ENCODE assay signal across 8 cellular contexts in genomic region chr17:13002761-13003453, GRCh38. TPM values are rescaled to one million over a fixed set of nuclear protein-coding genes. Genes with fewer than 3 reads are reported as not detected.
DNase-seq lines count a peak whose midpoint lies in the region; ATAC-seq and TF ChIP-seq lines count a peak whose summit lies in the region.

No MANE protein-coding gene starts in this region.

- DNase-seq in D341Med (ENCODE audit: low spot score) (peak; percentile 57), Panc1 (ENCODE audit: low read depth, low spot score) (no peak), Right ventricle myocardium inferior (ENCODE audit: missing footprints) (no peak), pons (ENCODE audit: low spot score) (peak; percentile 67)
- peak; percentile 26 for DNase-seq in activated naive CD8-positive, alpha-beta T cell treated with anti-CD3 and anti-CD28 coated beads for 36 hours

- CTCF ChIA-PET in Panc1 (lab: Charles Lee) = interaction anchor here (0.5 kb wide), 1 partner anchor 261 kb away, joined by 5 read pairs; no protein-coding TSS in a partner anchor

- in situ Hi-C loops in Panc1 (cut with HindIII; ENCODE audit: low pct_unique_long_range_greater_than_20kb, low sequenced_read_pairs) = no loop called here

- H3K4me1 ChIP-seq in Panc1 (ENCODE audit: control insufficient read depth, insufficient read depth, low read length) = no peaks in the 10 kb centered on the region

- no peak overlapping the region for H3K27ac ChIP-seq in Panc1 (ENCODE audit: low read length)

- ATAC-seq in HG02623 (IDR thresholded peaks at IDR 0.05; ENCODE audit: unreplicated experiment) = peak; percentile 47
- peak; percentile 92 for ATAC-seq in Panc1
- ATAC-seq in Right ventricle myocardium inferior = peak; percentile 84
- ATAC-seq in GM21723 (IDR thresholded peaks at IDR 0.05; ENCODE audit: unreplicated experiment) = no peak
- ATAC-seq in GM21529 (IDR thresholded peaks at IDR 0.05; ENCODE audit: unreplicated experiment) = no peak

- no peak overlapping the region for H3K4me3 Mint-ChIP-seq in activated naive CD8-positive, alpha-beta T cell treated with anti-CD3 and anti-CD28 coated beads for 36 hours

- H3K9me3 ChIP-seq in Panc1 (ENCODE audit: control insufficient read depth, insufficient read depth, low read depth, low read length) = no peaks in the 10 kb centered on the region

- no peak overlapping the region for H3K27ac Mint-ChIP-seq in activated naive CD8-positive, alpha-beta T cell treated with anti-CD3 and anti-CD28 coated beads for 36 hours

- no peak overlapping the region for H3K4me3 ChIP-seq in Panc1 (ENCODE audit: low read depth in 2 of 2, low read length in 2 of 2)

- H3K36me3 Mint-ChIP-seq in activated naive CD8-positive, alpha-beta T cell treated with anti-CD3 and anti-CD28 coated beads for 36 hours = peaks cover 9% of the 10 kb centered on the region

- intact Hi-C loops in Panc1 (cut with micrococcal nuclease; ENCODE audit: unreplicated experiment) (loop anchor here (10.0 kb wide), 1 partner anchor 748 kb away; no protein-coding TSS in a partner anchor), Right ventricle myocardium inferior (cut with DNase I) (loop anchor here (5.0 to 10.0 kb wide), 4 partner anchors 76 to 821 kb away; no protein-coding TSS in a partner anchor)

- peaks cover 15% of the 10 kb centered on the region for H3K36me3 ChIP-seq in Panc1 (ENCODE audit: control insufficient read depth, insufficient read depth, low read length)

- H3K27me3 Mint-ChIP-seq in activated naive CD8-positive, alpha-beta T cell treated with anti-CD3 and anti-CD28 coated beads for 36 hours = no peaks in the 10 kb centered on the region

- no peaks in the 10 kb centered on the region for H3K27me3 ChIP-seq in Panc1 (ENCODE audit: control insufficient read depth, insufficient read depth, low read length)

- no peaks in the 10 kb centered on the region for H3K9me3 Mint-ChIP-seq in activated naive CD8-positive, alpha-beta T cell treated with anti-CD3 and anti-CD28 coated beads for 36 hours

- peak; percentile 87 for TF ChIP-seq CTCF in Panc1 (IDR thresholded peaks at IDR 0.05)

- POLR2A ChIA-PET in Panc1 (lab: Charles Lee) = no interaction called here

- BruUV-seq in Panc1 (replicated peaks; lab: Mats Ljungman, UMichigan) = no TSS peak

- peaks cover 3% of the 10 kb centered on the region for H3K4me1 Mint-ChIP-seq in activated naive CD8-positive, alpha-beta T cell treated with anti-CD3 and anti-CD28 coated beads for 36 hours

RNA-seq across cellular contexts. Expression of gene ELAC2, which starts 14.9 kb away (rescaled TPM):
- 52.7 TPM for total RNA-seq in Panc1 (2021; ENCODE audit: unreplicated experiment)
- 61.0 TPM for polyA plus RNA-seq in Panc1 (2012; ENCODE audit: insufficient read length)
- 10 to 100 TPM; 90.2 to 90.3 TPM for total RNA-seq in activated naive CD8-positive, alpha-beta T cell treated with anti-CD3 and anti-CD28 coated beads for 36 hours
- total RNA-seq in Right ventricle myocardium inferior = 63.6 TPM

Comparison
In these comparisons a context has a peak if more than half of its experiments do, and no peak if none do; other contexts are left out.
1. DNase-seq: peak in D341Med (single experiment), activated naive CD8-positive, alpha-beta T cell treated with anti-CD3 and anti-CD28 coated beads for 36 hours (single experiment) and pons (single experiment); none in Panc1 (single experiment) and Right ventricle myocardium inferior (single experiment).
2. ATAC-seq: peak in HG02623 (single experiment), Panc1 (single experiment) and Right ventricle myocardium inferior (single experiment); none in GM21723 (single experiment) and GM21529 (single experiment).